Comparison of ENCODE assay signal across 9 cellular contexts in genomic region chr2:96408631-96409542, GRCh38.
DNase-seq lines count a peak whose midpoint lies in the region; ATAC-seq and TF ChIP-seq lines count a peak whose summit lies in the region.
"Had no signal": no experiment of that assay in that cellular context is flagged by ENCODE, and none has a peak within 500 bp of the region (broad histone marks: within the 10 kb centered on the region; RNA-seq: fewer than 3 reads in every experiment).

No MANE protein-coding gene starts in this region.

- H3K36me3 Mint-ChIP-seq in brain = no peaks in the 10 kb centered on the region

- peak; percentile 15 to 30 for ATAC-seq in lower lobe of right lung

- H3K27me3 ChIP-seq in lower lobe of right lung (ENCODE audit: low read depth) (no peaks in the 10 kb centered on the region), Karpas-422 (ENCODE audit: low read length) (no peaks in the 10 kb centered on the region), SJCRH30 (no peaks in the 10 kb centered on the region)

- DNase-seq in A172 (ENCODE audit: low spot score) = peak; percentile 36
- peak; percentile 16 for DNase-seq in HS-5 (ENCODE audit: low read depth)
- DNase-seq in lower lobe of right lung = no peak
- no peak for DNase-seq in NCI-H510A treated with DMSO at 0.1 percent for 48 hours (lab: John Stamatoyannopoulos, UW)
- no peak for DNase-seq in Karpas-422
- no peak for DNase-seq in SJCRH30
- no peak for DNase-seq in activated CD4-positive, alpha-beta T cell treated with anti-CD3 and anti-CD28 coated beads for 1 hour
- DNase-seq: GDM1 had no signal

- no peak overlapping the region for H3K4me3 ChIP-seq in lower lobe of right lung
- H3K4me3 ChIP-seq in Karpas-422 (ENCODE audit: low read length) = no peak overlapping the region
- H3K4me3 ChIP-seq in SJCRH30 = no peak overlapping the region

- peak overlapping the region; percentile 73 to 92 (median 91) for H3K27ac Mint-ChIP-seq in brain

- no peaks in the 10 kb centered on the region for H4K20me1 ChIP-seq in Karpas-422 (ENCODE audit: insufficient read depth, low read depth, low read length)

- no peaks in the 10 kb centered on the region for H3K79me2 ChIP-seq in Karpas-422 (ENCODE audit: low read length)

- H3K4me2 ChIP-seq in Karpas-422 (ENCODE audit: low read depth, low read length, poor library complexity, severe bottlenecking) = no peak overlapping the region

- peaks cover 5% of the 10 kb centered on the region for H3K27me3 Mint-ChIP-seq in brain

- H3K4me1 Mint-ChIP-seq in brain = peaks cover 64% of the 10 kb centered on the region

- intact Hi-C loops in lower lobe of right lung (cut with DNase I) = no loop called here

- H3K9me2 ChIP-seq in Karpas-422 (replicated peaks; ENCODE audit: insufficient read depth, low read length) = no peaks in the 10 kb centered on the region

- H3K4me3 Mint-ChIP-seq in brain = peak overlapping the region; percentile 12 to 71 (median 56)

- H3K4me1 ChIP-seq in lower lobe of right lung (peaks cover 23% of the 10 kb centered on the region), Karpas-422 (ENCODE audit: low read length) (no peaks in the 10 kb centered on the region), SJCRH30 (peaks cover 9% of the 10 kb centered on the region)

- H3K9ac ChIP-seq in Karpas-422 (ENCODE audit: low read length) = no peak overlapping the region

- H3K9me3 ChIP-seq in lower lobe of right lung (no peaks in the 10 kb centered on the region), Karpas-422 (ENCODE audit: low read length) (no peaks in the 10 kb centered on the region), SJCRH30 (replicated peaks) (no peaks in the 10 kb centered on the region)

- no peak for TF ChIP-seq CTCF in brain (conservative IDR thresholded peaks at IDR 0.05)
- TF ChIP-seq CTCF in lower lobe of right lung (IDR thresholded peaks at IDR 0.05) = no peak

- H2AFZ ChIP-seq in Karpas-422 (ENCODE audit: low read length) = no peak overlapping the region

- no peak overlapping the region for H3K27ac ChIP-seq in lower lobe of right lung
- H3K27ac ChIP-seq in Karpas-422 (ENCODE audit: low read length) = no peak overlapping the region
- no peak overlapping the region for H3K27ac ChIP-seq in SJCRH30

- H3K9me3 Mint-ChIP-seq in brain = peaks cover 0 to 5% (median 0%) of the 10 kb centered on the region in 5 experiments

- H3K36me3 ChIP-seq in lower lobe of right lung = no peaks in the 10 kb centered on the region
- H3K36me3 ChIP-seq in Karpas-422 (ENCODE audit: insufficient read depth, low read length) = no peaks in the 10 kb centered on the region
- no peaks in the 10 kb centered on the region for H3K36me3 ChIP-seq in SJCRH30

Comparison
In these comparisons a context has a peak if more than half of its experiments do, and no peak if none do; other contexts are left out.
1. DNase-seq: peak in A172 (single experiment) and HS-5 (single experiment); none in lower lobe of right lung (single experiment), NCI-H510A treated with DMSO at 0.1 percent for 48 hours (single experiment), Karpas-422 (single experiment), SJCRH30 (0 of 2) and activated CD4-positive, alpha-beta T cell treated with anti-CD3 and anti-CD28 coated beads for 1 hour (single experiment).